9 cellular contexts compared by ENCODE assay signal in genomic region chr9:35490910-35491465, GRCh38. TPM values are rescaled to one million over a fixed set of nuclear protein-coding genes. Genes with fewer than 3 reads are reported as not detected.
DNase-seq lines count a peak whose midpoint lies in the region; ATAC-seq and FAIRE-seq lines count a peak whose summit lies in the region.
"Had no signal": no experiment of that assay in that cellular context is flagged by ENCODE, and none has a peak within 500 bp of the region (broad histone marks: within the 10 kb centered on the region; RNA-seq: fewer than 3 reads in every experiment).

No MANE protein-coding gene starts in this region.

- H3K27ac ChIP-seq in HUES64 (ENCODE audit: low read depth, low read length), result no peak overlapping the region
- H3K27ac ChIP-seq in small intestine (ENCODE audit: low read depth in 1 of 2, low read length in 1 of 2), result peak overlapping the region; percentile 45 to 92

- H3K9ac ChIP-seq in HUES64 (ENCODE audit: low read depth, low read length) (peak overlapping the region; percentile 91; the same call in 1 of the 2 replicates), iPS-15b (ENCODE audit: low read depth, low read length) (no peak overlapping the region)

- no peak for FAIRE-seq in small intestine (lab: Jason Lieb, UNC)

- peak overlapping the region; percentile 89 for H3K4me3 Mint-ChIP-seq in activated naive CD8-positive, alpha-beta T cell treated with anti-CD3 and anti-CD28 coated beads, Interleukin-2, amount 10 ng/mL, durations not matched to agents 7 days and 5 days

- H3K27me3 ChIP-seq in HUES64 (ENCODE audit: insufficient read depth, low read length), result no peaks in the 10 kb centered on the region
- no peaks in the 10 kb centered on the region for H3K27me3 ChIP-seq in iPS-15b (ENCODE audit: control insufficient read depth, insufficient read depth, low read length)
- no peaks in the 10 kb centered on the region for H3K27me3 ChIP-seq in small intestine (ENCODE audit: control insufficient read depth in 2 of 2, insufficient read depth in 2 of 2, low read length in 2 of 2)

- peaks cover 1% of the 10 kb centered on the region for H3K36me3 Mint-ChIP-seq in activated naive CD8-positive, alpha-beta T cell treated with anti-CD3 and anti-CD28 coated beads, Interleukin-2, amount 10 ng/mL, durations not matched to agents 7 days and 5 days

- H3K4me1 ChIP-seq in HUES64 (ENCODE audit: insufficient read depth, low read length) (peaks cover 6% of the 10 kb centered on the region; the same call in 1 of the 2 replicates), iPS-15b (ENCODE audit: control insufficient read depth, insufficient read depth, low read length) (no peaks in the 10 kb centered on the region), small intestine (ENCODE audit: control insufficient read depth in 2 of 2, insufficient read depth in 1 of 2, low read depth in 1 of 2, low read length in 1 of 2) (no peaks in the 10 kb centered on the region)

- H3K4me3 ChIP-seq in HUES64 (ENCODE audit: low read length) (peak overlapping the region; percentile 89), iPS-15b (ENCODE audit: low read depth, low read length) (peak overlapping the region; percentile 84), small intestine (ENCODE audit: low read depth in 1 of 2, low read length in 2 of 2) (peak overlapping the region in 1 of 2 donors; percentile 70)

- WGBS in HUES64, result 57% methylated on average over 12 of the region's 12 CpGs
- WGBS in small intestine, 3 donors, result 19 to 47% (median 36%) methylated on average over 12 of the region's 12 CpGs

- H3K27ac Mint-ChIP-seq in activated naive CD8-positive, alpha-beta T cell treated with anti-CD3 and anti-CD28 coated beads, Interleukin-2, amount 10 ng/mL, durations not matched to agents 7 days and 5 days, result no peak overlapping the region

- peaks cover 10% of the 10 kb centered on the region for H3K27me3 Mint-ChIP-seq in activated naive CD8-positive, alpha-beta T cell treated with anti-CD3 and anti-CD28 coated beads, Interleukin-2, amount 10 ng/mL, durations not matched to agents 7 days and 5 days

- POLR2A ChIA-PET in activated naive CD8-positive, alpha-beta T cell treated with anti-CD3 and anti-CD28 coated beads, Interleukin-2, amount 10 ng/mL, durations not matched to agents 7 days and 5 days (lab: Charles Lee), result no interaction called here

- ATAC-seq in activated naive CD8-positive, alpha-beta T cell treated with anti-CD3 and anti-CD28 coated beads, Interleukin-2, amount 10 ng/mL, durations not matched to agents 7 days and 5 days (ENCODE audit: low read depth), result no peak

- no peaks in the 10 kb centered on the region for H3K9me3 Mint-ChIP-seq in activated naive CD8-positive, alpha-beta T cell treated with anti-CD3 and anti-CD28 coated beads, Interleukin-2, amount 10 ng/mL, durations not matched to agents 7 days and 5 days

- peaks cover 31% of the 10 kb centered on the region for H3K4me1 Mint-ChIP-seq in activated naive CD8-positive, alpha-beta T cell treated with anti-CD3 and anti-CD28 coated beads, Interleukin-2, amount 10 ng/mL, durations not matched to agents 7 days and 5 days

- DNase-seq in activated naive CD8-positive, alpha-beta T cell treated with anti-CD3 and anti-CD28 coated beads, Interleukin-2, amount 10 ng/mL, durations not matched to agents 7 days and 5 days, result no peak
- DNase-seq in small intestine (peak; percentile 33), AG20443 (ENCODE audit: low spot score) (no peak), NCI-H1930 (lab: John Stamatoyannopoulos, UW) (no peak), NCI-H748 (lab: John Stamatoyannopoulos, UW; ENCODE audit: unreplicated experiment) (no peak)
- DNase-seq in activated CD8-positive, alpha-beta memory T cell treated with anti-CD3 and anti-CD28 coated beads, Interleukin-2, amount 50 U/mL, for 48 hours, result no peak
- DNase-seq: Karpas-422 had no signal

- H3K36me3 ChIP-seq in HUES64 (ENCODE audit: insufficient read depth, low read length), result no peaks in the 10 kb centered on the region
- H3K36me3 ChIP-seq in iPS-15b (ENCODE audit: control insufficient read depth, insufficient read depth, low read length), result no peaks in the 10 kb centered on the region
- no peaks in the 10 kb centered on the region for H3K36me3 ChIP-seq in small intestine (ENCODE audit: control insufficient read depth in 2 of 2, insufficient read depth in 2 of 2, low read length in 2 of 2)

- H3K9me3 ChIP-seq in HUES64 (ENCODE audit: insufficient read depth, low read depth, low read length), result no peaks in the 10 kb centered on the region
- H3K9me3 ChIP-seq in iPS-15b (ENCODE audit: control insufficient read depth, insufficient read depth, low read length), result no peaks in the 10 kb centered on the region
- no peaks in the 10 kb centered on the region for H3K9me3 ChIP-seq in small intestine (ENCODE audit: control insufficient read depth, low read depth)

RNA-seq across cellular contexts. Expression of gene RUSC2, which starts 1.1 kb away (rescaled TPM):
- polyA plus RNA-seq in HUES64 (2013, experiment 1 of 2), result 3.8 TPM
- 5.8 TPM for polyA plus RNA-seq in HUES64 (2013, experiment 2 of 2)
- 1 to 10 TPM; 2.1 to 2.3 TPM for total RNA-seq in activated naive CD8-positive, alpha-beta T cell treated with anti-CD3 and anti-CD28 coated beads, Interleukin-2, amount 10 ng/mL, durations not matched to agents 7 days and 5 days
- 1 to 10 TPM; 2.2 to 8.9 (median 3.5) TPM for polyA plus RNA-seq in small intestine
